Comparison of ENCODE assay signal across 8 cellular contexts in the genomic region with DNA sequence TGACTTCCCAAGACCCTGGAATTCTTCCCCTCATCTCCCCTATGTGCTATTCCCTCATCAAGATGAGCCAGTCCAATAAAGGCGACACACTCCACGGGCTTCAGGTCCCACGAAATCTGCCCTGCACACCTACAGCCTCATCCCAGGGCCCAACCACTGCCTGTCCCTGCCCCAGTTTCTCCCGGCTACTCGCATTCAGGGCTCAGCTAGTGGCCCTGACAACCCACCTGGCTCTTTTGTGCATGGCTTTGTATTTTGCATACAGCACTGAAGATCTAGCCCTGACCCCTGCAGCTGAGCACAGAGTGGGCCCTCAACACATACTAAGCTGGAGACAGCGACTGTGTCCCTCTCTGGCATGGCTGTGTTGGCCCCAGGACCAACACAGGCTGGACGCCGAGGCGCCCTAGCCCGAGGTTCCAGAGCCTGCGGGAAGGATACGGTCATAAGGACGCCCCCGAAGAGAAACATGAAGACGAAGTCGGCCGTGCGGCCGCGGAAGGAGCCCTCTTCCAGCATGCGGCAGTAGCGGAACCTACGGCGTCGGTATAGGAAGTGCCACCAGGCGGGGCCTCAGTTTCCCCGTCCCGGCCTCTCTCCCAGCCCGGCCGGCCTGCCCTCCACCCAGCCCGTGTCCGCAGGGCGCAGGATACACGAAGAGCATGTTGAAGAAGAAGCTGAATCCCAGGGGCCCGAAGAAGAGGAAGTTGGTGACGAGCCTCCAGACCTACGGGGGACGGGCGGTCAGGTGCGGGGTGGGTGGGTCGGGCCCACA. TPM values are rescaled to one million over a fixed set of nuclear protein-coding genes. Genes with fewer than 3 reads are reported as not detected.
DNase-seq lines count a peak whose midpoint lies in the region; ATAC-seq and TF ChIP-seq lines count a peak whose summit lies in the region.

No MANE protein-coding gene starts in this region.

- TF ChIP-seq CTCF in OCI-LY1 (IDR thresholded peaks at IDR 0.05; ENCODE audit: low read length) = no peak
- TF ChIP-seq CTCF in gastroesophageal sphincter (IDR thresholded peaks at IDR 0.05) = no peak

- no peak for DNase-seq in stimulated activated effector memory CD8-positive, alpha-beta T cell treated with anti-CD3 and anti-CD28 coated beads, Interleukin-12 subunit alpha, Interleukin-12 subunit beta, amount 100 ng/mL, for 72 hours (ENCODE audit: low spot score in 2 of 2)
- DNase-seq in mesenteric fat pad (ENCODE audit: low spot score) (no peak), NCI-H1694 (lab: John Stamatoyannopoulos, UW) (no peak)

- TF ChIP-seq EP300 in gastroesophageal sphincter (IDR thresholded peaks at IDR 0.05) = no peak

- WGBS in gastroesophageal sphincter (ENCODE audit: low coverage in 1 of 2), 2 donors = 100% methylated on average over 3 of the region's 41 CpGs; no CpG with 5 or more reads in 1 of the 2 donors

- peak overlapping the region; percentile 78 for H3K9ac ChIP-seq in BLaER1
- H3K9ac ChIP-seq in OCI-LY1 (ENCODE audit: low read length) = peak overlapping the region; percentile 62

- H3K4me3 ChIP-seq in BLaER1 (peak overlapping the region; percentile 66), OCI-LY1 (ENCODE audit: low read depth, low read length, poor library complexity, severe bottlenecking) (peak overlapping the region; percentile 55), gastroesophageal sphincter (peak overlapping the region; percentile 12 to 49)

- H3K79me2 ChIP-seq in OCI-LY1 (ENCODE audit: insufficient read depth, low read length) = no peaks in the 10 kb centered on the region

- H3F3A ChIP-seq in OCI-LY1 (ENCODE audit: insufficient read depth, low read length) = no peaks in the 10 kb centered on the region

- H3K36me3 ChIP-seq in BLaER1 (peaks cover 45% of the 10 kb centered on the region), OCI-LY1 (ENCODE audit: insufficient read depth, low read length) (peaks cover 44% of the 10 kb centered on the region), gastroesophageal sphincter (peaks cover 0 to 46% of the 10 kb centered on the region in 2 donors)

- H3K27ac Mint-ChIP-seq in stimulated activated effector memory CD8-positive, alpha-beta T cell treated with anti-CD3 and anti-CD28 coated beads, Interleukin-12 subunit alpha, Interleukin-12 subunit beta, amount 100 ng/mL, for 72 hours = peak overlapping the region; percentile 96

- H3K27me3 ChIP-seq in BLaER1 (no peaks in the 10 kb centered on the region), OCI-LY1 (ENCODE audit: insufficient read depth, low read length) (no peaks in the 10 kb centered on the region), gastroesophageal sphincter (no peaks in the 10 kb centered on the region)

- no peaks in the 10 kb centered on the region for H3K9me3 Mint-ChIP-seq in stimulated activated effector memory CD8-positive, alpha-beta T cell treated with anti-CD3 and anti-CD28 coated beads, Interleukin-12 subunit alpha, Interleukin-12 subunit beta, amount 100 ng/mL, for 72 hours

- no peak for TF ChIP-seq POLR2A in gastroesophageal sphincter (IDR thresholded peaks at IDR 0.05)

- H3K4me1 ChIP-seq in BLaER1 (peaks cover 70% of the 10 kb centered on the region), OCI-LY1 (ENCODE audit: insufficient read depth, low read length, severe bottlenecking) (peaks cover 46% of the 10 kb centered on the region), gastroesophageal sphincter (peaks cover 0 to 47% (median 17%) of the 10 kb centered on the region in 3 donors)

- H3K9me3 ChIP-seq in BLaER1 (no peaks in the 10 kb centered on the region), OCI-LY1 (ENCODE audit: low read length) (no peaks in the 10 kb centered on the region), gastroesophageal sphincter (no peaks in the 10 kb centered on the region)

- no peak overlapping the region for H2AFZ ChIP-seq in OCI-LY1 (ENCODE audit: low read length)

- ATAC-seq in GM21367 (IDR thresholded peaks at IDR 0.05; ENCODE audit: unreplicated experiment) (peak; percentile 2), gastroesophageal sphincter (no peak), HG03354 (IDR thresholded peaks at IDR 0.05; ENCODE audit: poor library complexity, severe bottlenecking, unreplicated experiment) (no peak)
- ATAC-seq in stimulated activated effector memory CD8-positive, alpha-beta T cell treated with anti-CD3 and anti-CD28 coated beads, Interleukin-12 subunit alpha, Interleukin-12 subunit beta, amount 100 ng/mL, for 72 hours = no peak

- peak overlapping the region; percentile 97 for H3K4me2 ChIP-seq in BLaER1
- H3K4me2 ChIP-seq in OCI-LY1 (ENCODE audit: low read length) = peak overlapping the region; percentile 76

- H4K20me1 ChIP-seq in BLaER1 (peaks cover 48% of the 10 kb centered on the region), OCI-LY1 (ENCODE audit: insufficient read depth, low read length) (no peaks in the 10 kb centered on the region)

- H3K4me1 Mint-ChIP-seq in stimulated activated effector memory CD8-positive, alpha-beta T cell treated with anti-CD3 and anti-CD28 coated beads, Interleukin-12 subunit alpha, Interleukin-12 subunit beta, amount 100 ng/mL, for 72 hours = peaks cover 29% of the 10 kb centered on the region

- no peaks in the 10 kb centered on the region for H3K9me2 ChIP-seq in OCI-LY1 (ENCODE audit: low read depth, low read length)

- H3K36me3 Mint-ChIP-seq in stimulated activated effector memory CD8-positive, alpha-beta T cell treated with anti-CD3 and anti-CD28 coated beads, Interleukin-12 subunit alpha, Interleukin-12 subunit beta, amount 100 ng/mL, for 72 hours = peaks cover 38% of the 10 kb centered on the region

- peak overlapping the region; percentile 96 for H3K4me3 Mint-ChIP-seq in stimulated activated effector memory CD8-positive, alpha-beta T cell treated with anti-CD3 and anti-CD28 coated beads, Interleukin-12 subunit alpha, Interleukin-12 subunit beta, amount 100 ng/mL, for 72 hours

- peak overlapping the region; percentile 76 for H3K27ac ChIP-seq in BLaER1
- H3K27ac ChIP-seq in OCI-LY1 (ENCODE audit: low read depth, low read length, poor library complexity, severe bottlenecking) = peak overlapping the region; percentile 97
- no peak overlapping the region for H3K27ac ChIP-seq in gastroesophageal sphincter

RNA-seq across cellular contexts. Expression of gene DERL3, which starts 0.7 kb away (rescaled TPM):
- total RNA-seq in gastroesophageal sphincter (1 to 10 TPM in 1 of 4 donors, not detected in 3; 1.7 TPM), mesenteric fat pad (1.4 TPM)

RNA-seq across cellular contexts. Expression of gene SLC2A11, which starts 19.6 kb away (rescaled TPM):
- 10 to 100 TPM in 3 of 4 donors, 1 to 10 TPM in 1; 7.3 to 39.8 (median 18.8) TPM for total RNA-seq in gastroesophageal sphincter
- total RNA-seq in mesenteric fat pad = 8.4 TPM

RNA-seq across cellular contexts. Expression of gene SMARCB1, which starts 51.3 kb away (rescaled TPM):
- total RNA-seq in gastroesophageal sphincter (10 to 100 TPM; 27.9 to 58.8 (median 32.7) TPM), mesenteric fat pad (70.7 TPM)

RNA-seq across cellular contexts. Expression of gene MIF, which starts 56.1 kb away (rescaled TPM):
- 100 to 1,000 TPM; 164 to 261 (median 237) TPM for total RNA-seq in gastroesophageal sphincter
- total RNA-seq in mesenteric fat pad = 319 TPM

Comparison
In these comparisons a context has a peak if more than half of its experiments do, and no peak if none do; other contexts are left out.
1. H3K27ac ChIP-seq: peak in BLaER1 (single experiment) and OCI-LY1 (single experiment); none in gastroesophageal sphincter (0 of 4).
2. Peak in every context shown above with its lines, with median percentiles within 50 percentile points of each other: H3K4me3 ChIP-seq.